ENCODE assay signal across 16 cellular contexts in genomic region chr4:121784401-121784800, GRCh38. TPM values are rescaled to one million over a fixed set of nuclear protein-coding genes. Genes with fewer than 3 reads are reported as not detected.
A peak's percentile ranks its signal among the peaks of the same experiment; 100 is the strongest.
DNase-seq lines count a peak whose midpoint lies in the region; ATAC-seq and TF ChIP-seq lines count a peak whose summit lies in the region.
"Had no signal": no experiment of that assay in that cellular context is flagged by ENCODE, and none has a peak within 500 bp of the region (broad histone marks: within the 10 kb centered on the region; RNA-seq: fewer than 3 reads in every experiment).

No MANE protein-coding gene starts in this region.

- DNase-seq in AG10803 (ENCODE audit: low read depth) (peak; percentile 73), PC-3 (no peak), mammary epithelial cell (no peak), trophoblast cell (peak; percentile 77 to 80), GDM1 (lab: John Stamatoyannopoulos, UW) (no peak), left cardiac atrium (no peak), NCI-H2227 (lab: John Stamatoyannopoulos, UW; ENCODE audit: unreplicated experiment) (no peak), SHP77 (lab: John Stamatoyannopoulos, UW) (no peak)
- DNase-seq: BE2C; CD4-positive, alpha-beta T cell; KG1; NCI-H1436 treated with DMSO at 0.1 percent for 48 hours; NCI-H2081 treated with DMSO at 0.1 percent for 48 hours; NCI-H524 treated with DMSO at 0.1 percent for 48 hours; Right ventricle myocardium superior had no signal

- H3K4me3 ChIP-seq in AG10803 (ENCODE audit: low read length) = no peak overlapping the region
- H3K4me3 ChIP-seq in PC-3 (ENCODE audit: low read length) = no peak overlapping the region
- no peak overlapping the region for H3K4me3 ChIP-seq in mammary epithelial cell (replicated peaks in 1 of 3; ENCODE audit: insufficient read depth in 1 of 3, low read depth in 2 of 3, low read length in 3 of 3)
- no peak overlapping the region for H3K4me3 ChIP-seq in trophoblast cell (ENCODE audit: low read depth, low read length)

- CTCF ChIA-PET in PC-3 (lab: Charles Lee) = no interaction called here
- CTCF ChIA-PET in mammary epithelial cell (lab: Charles Lee; ENCODE audit: low non-redundant PET) = no interaction called here

- in situ Hi-C loops in mammary epithelial cell (cut with MboI; ENCODE audit: low sequenced_read_pairs in 2 of 2) = no loop called here

- no peak for TF ChIP-seq CTCF in AG10803 (conservative IDR thresholded peaks at IDR 0.05; ENCODE audit: low read length)
- no peak for TF ChIP-seq CTCF in PC-3 (conservative IDR thresholded peaks at IDR 0.05; ENCODE audit: low read depth, low read length)
- TF ChIP-seq CTCF in mammary epithelial cell (conservative IDR thresholded peaks at IDR 0.05 in 1 of 2, IDR thresholded peaks at IDR 0.05 in 1 of 2; ENCODE audit: extremely low read depth in 1 of 2, insufficient read depth in 1 of 2, low read depth in 1 of 2, low read length in 2 of 2) = no peak

- H3K4me1 ChIP-seq in PC-3 (ENCODE audit: insufficient read depth, low read length) (peaks cover 21% of the 10 kb centered on the region), mammary epithelial cell (ENCODE audit: insufficient read depth, low read length) (peaks cover 20% of the 10 kb centered on the region), trophoblast cell (ENCODE audit: control insufficient read depth in 1 of 2, insufficient read depth in 2 of 2, low read length in 2 of 2) (no peaks in the 10 kb centered on the region)
- H3K4me1 ChIP-seq: BE2C had no signal

- no peak overlapping the region for H2AK5ac ChIP-seq in trophoblast cell (ENCODE audit: low read length)

- H3K9me3 ChIP-seq in PC-3 (ENCODE audit: low read length) (no peaks in the 10 kb centered on the region), mammary epithelial cell (replicated peaks; ENCODE audit: insufficient read depth, low read length) (no peaks in the 10 kb centered on the region), trophoblast cell (ENCODE audit: insufficient read depth, low read depth, low read length) (no peaks in the 10 kb centered on the region)
- H3K9me3 ChIP-seq: BE2C had no signal

- no peak overlapping the region for H3K18ac ChIP-seq in trophoblast cell (ENCODE audit: low read length)

- H3K4me2 ChIP-seq in PC-3 (ENCODE audit: low read length) (0 out of 2 replicates have a peak overlapping the region, but pooled peaks have one; percentile 28), mammary epithelial cell (ENCODE audit: insufficient read depth, low read depth, low read length) (peak overlapping the region; percentile 49), trophoblast cell (ENCODE audit: low read length) (no peak overlapping the region)

- H4K20me1 ChIP-seq in PC-3 (ENCODE audit: low read length) (no peaks in the 10 kb centered on the region), mammary epithelial cell (ENCODE audit: insufficient read depth, low read length) (no peaks in the 10 kb centered on the region)

- H3K79me1 ChIP-seq in trophoblast cell (ENCODE audit: low read length) = no peaks in the 10 kb centered on the region

- no peak overlapping the region for H4K12ac ChIP-seq in trophoblast cell (ENCODE audit: low read depth, low read length)

- H2BK5ac ChIP-seq in trophoblast cell (ENCODE audit: low read depth, low read length, poor library complexity) = no peak overlapping the region

- H2AFZ ChIP-seq in PC-3 (ENCODE audit: low read length) (no peak overlapping the region), mammary epithelial cell (ENCODE audit: low read depth, low read length) (no peak overlapping the region), trophoblast cell (ENCODE audit: insufficient read depth, low read length, poor library complexity) (no peak overlapping the region)

- no peak overlapping the region for H2BK120ac ChIP-seq in trophoblast cell (ENCODE audit: insufficient read depth, low read length, poor library complexity)

- no TSS peak for BruUV-seq in PC-3 (replicated peaks; lab: Mats Ljungman, UMichigan)
- BruUV-seq in mammary epithelial cell (replicated peaks; lab: Mats Ljungman, UMichigan) = no TSS peak

- no peak overlapping the region for H3K4ac ChIP-seq in trophoblast cell (ENCODE audit: low read depth, low read length)

- no peaks in the 10 kb centered on the region for H3F3A ChIP-seq in PC-3 (ENCODE audit: low read length, unreplicated experiment)

- no peak for ATAC-seq in PC-3
- ATAC-seq in left cardiac atrium = no peak
- ATAC-seq: Panc1 had no signal

- H3K9ac ChIP-seq in PC-3 (ENCODE audit: low read length) (no peak overlapping the region), mammary epithelial cell (ENCODE audit: insufficient read depth, low read length) (no peak overlapping the region), trophoblast cell (ENCODE audit: low read length) (no peak overlapping the region)

- POLR2A ChIA-PET in PC-3 (lab: Charles Lee; ENCODE audit: unreplicated experiment) = no interaction called here

- WGBS in mammary epithelial cell (ENCODE audit: low coverage, missing lambda C conversion rate) = 100% methylated on average over 1 of the region's 1 CpG
- WGBS in trophoblast cell (ENCODE audit: extremely low coverage, insufficient coverage, insufficient read length) = no CpG with 5 or more reads among the region's 1 CpG

- H3K79me2 ChIP-seq in PC-3 (ENCODE audit: low read length) (no peaks in the 10 kb centered on the region), mammary epithelial cell (ENCODE audit: insufficient read depth, low read length) (no peaks in the 10 kb centered on the region), trophoblast cell (ENCODE audit: control insufficient read depth, insufficient read depth, low read length, poor library complexity) (no peaks in the 10 kb centered on the region)

- H3K14ac ChIP-seq in trophoblast cell (ENCODE audit: low read length) = no peak overlapping the region

- H3K27me3 ChIP-seq in PC-3 (ENCODE audit: low read length) = no peaks in the 10 kb centered on the region
- H3K27me3 ChIP-seq in mammary epithelial cell (ENCODE audit: insufficient read depth, low read length) = no peaks in the 10 kb centered on the region
- H3K27me3 ChIP-seq in trophoblast cell (ENCODE audit: insufficient read depth, low read length) = no peaks in the 10 kb centered on the region

- no peak overlapping the region for H2BK12ac ChIP-seq in trophoblast cell (ENCODE audit: low read length)

- H3K27ac ChIP-seq in PC-3 (ENCODE audit: low read length) (peak overlapping the region; percentile 25; the same call in 1 of the 2 replicates), mammary epithelial cell (ENCODE audit: insufficient read depth, low read depth, low read length) (peak overlapping the region; percentile 20), trophoblast cell (ENCODE audit: low read depth, low read length) (no peak overlapping the region)

- H3K36me3 ChIP-seq in PC-3 (ENCODE audit: low read depth, low read length) = no peaks in the 10 kb centered on the region
- H3K36me3 ChIP-seq in mammary epithelial cell (ENCODE audit: insufficient read depth, low read length) = no peaks in the 10 kb centered on the region
- no peaks in the 10 kb centered on the region for H3K36me3 ChIP-seq in trophoblast cell (ENCODE audit: control insufficient read depth in 1 of 2, insufficient read depth in 2 of 2, low read length in 2 of 2)
- H3K36me3 ChIP-seq: BE2C had no signal

- no peak overlapping the region for H4K8ac ChIP-seq in trophoblast cell (ENCODE audit: low read depth, low read length)

- H3K9me2 ChIP-seq in PC-3 (replicated peaks; ENCODE audit: low read length) = no peaks in the 10 kb centered on the region

- intact Hi-C loops in PC-3 (cut with micrococcal nuclease) (no loop called here), mammary epithelial cell (cut with micrococcal nuclease) (no loop called here), left cardiac atrium (cut with DNase I) (no loop called here)

- no peak overlapping the region for H4K91ac ChIP-seq in trophoblast cell (ENCODE audit: low read depth, low read length)

- no peak overlapping the region for H3K23ac ChIP-seq in trophoblast cell (ENCODE audit: low read length)

- dilution Hi-C loops in mammary epithelial cell (cut with HindIII; ENCODE audit: low sequenced_read_pairs) = no loop called here

RNA-seq across cellular contexts. Expression of gene EXOSC9, which starts 16.7 kb away (rescaled TPM):
- total RNA-seq in PC-3 (2014; rRNA removed) = 19.0 and 23.4 TPM in 2 replicates
- 10 to 100 TPM; 20.3 to 28.7 TPM for total RNA-seq in mammary epithelial cell
- polyA plus RNA-seq in mammary epithelial cell = 28.1 TPM
- polyA minus RNA-seq in mammary epithelial cell = 34.7 TPM
- polyA plus RNA-seq in trophoblast cell (2013) = 30.6 and 32.4 TPM in 2 replicates
- 10 to 100 TPM; 11.0 to 15.1 TPM for total RNA-seq in left cardiac atrium

RNA-seq across cellular contexts. Expression of gene SMIM43, which starts 19.4 kb away (rescaled TPM):
- total RNA-seq in PC-3 (2014; rRNA removed) (not detected in 2 replicates), mammary epithelial cell (not detected), left cardiac atrium (not detected)
- 0.07 TPM for polyA plus RNA-seq in mammary epithelial cell
- not detected for polyA minus RNA-seq in mammary epithelial cell
- polyA plus RNA-seq in trophoblast cell (2013) = 0.40 and 0.63 TPM in 2 replicates
- total RNA-seq: CD4-positive, alpha-beta T cell; Right ventricle myocardium superior had no signal

RNA-seq across cellular contexts. Expression of gene CCNA2, which starts 39.3 kb away (rescaled TPM):
- 59.1 and 78.0 TPM in 2 replicates for total RNA-seq in PC-3 (2014; rRNA removed)
- total RNA-seq in mammary epithelial cell = 10 to 100 TPM in 1 of 2 donors, 1 to 10 TPM in 1; 2.7 to 34.9 TPM
- polyA plus RNA-seq in mammary epithelial cell = 41.8 TPM
- polyA minus RNA-seq in mammary epithelial cell = 35.0 TPM
- polyA plus RNA-seq in trophoblast cell (2013) = 38.5 and 42.5 TPM in 2 replicates
- 1 to 10 TPM in 1 of 2 donors, under 1 TPM in 1; 0.26 to 1.7 TPM for total RNA-seq in left cardiac atrium

Comparison
In these comparisons a context has a peak if more than half of its experiments do, and no peak if none do; other contexts are left out.
1. DNase-seq: peak in AG10803 (single experiment) and trophoblast cell (2 of 2); none in PC-3 (single experiment), mammary epithelial cell (single experiment), GDM1 (single experiment), left cardiac atrium (single experiment), NCI-H2227 (single experiment) and SHP77 (0 of 2).